11 cellular contexts compared by ENCODE assay signal in genomic region chr13:41402695-41403511, GRCh38. TPM values are rescaled to one million over a fixed set of nuclear protein-coding genes. Genes with fewer than 3 reads are reported as not detected.
DNase-seq lines count a peak whose midpoint lies in the region; ATAC-seq, FAIRE-seq and TF ChIP-seq lines count a peak whose summit lies in the region.
"Had no signal": no experiment of that assay in that cellular context is flagged by ENCODE, and none has a peak within 500 bp of the region (broad histone marks: within the 10 kb centered on the region; RNA-seq: fewer than 3 reads in every experiment).

No MANE protein-coding gene starts in this region.

- H4K20me1 ChIP-seq in IMR-90 (ENCODE audit: insufficient read depth, low read length) (no peaks in the 10 kb centered on the region), K562 (replicated peaks; ENCODE audit: control insufficient read depth, insufficient read depth, low read length) (no peaks in the 10 kb centered on the region)

- H3K27me3 ChIP-seq in IMR-90 (ENCODE audit: control insufficient read depth, insufficient read depth, low read length): no peaks in the 10 kb centered on the region
- no peaks in the 10 kb centered on the region; a peak in 1 of 5 replicates for H3K27me3 ChIP-seq in K562 (ENCODE audit: control insufficient read depth in 2 of 2, insufficient read depth in 2 of 2, low read length in 2 of 2)
- no peaks in the 10 kb centered on the region for H3K27me3 ChIP-seq in mesendoderm (ENCODE audit: insufficient read depth, low read length, poor library complexity)
- H3K27me3 ChIP-seq: uterus had no signal

- ATAC-seq in IMR-90 (ENCODE audit: low read depth) (no peak), K562 (peak; percentile 91), GM21825 (IDR thresholded peaks at IDR 0.05; ENCODE audit: unreplicated experiment) (no peak), GM18873 (IDR thresholded peaks at IDR 0.05; ENCODE audit: low FRiP score, unreplicated experiment) (no peak)

- no peak overlapping the region for H3K23ac ChIP-seq in IMR-90 (ENCODE audit: low read depth, low read length)
- no peak overlapping the region for H3K23ac ChIP-seq in mesendoderm (ENCODE audit: low read length)

- POLR2A ChIA-PET in IMR-90 (lab: Charles Lee; ENCODE audit: unreplicated experiment): no interaction called here
- POLR2A ChIA-PET in K562 (lab: Yijun Ruan, JAX): interaction anchor here (1.0 kb wide), 1 partner anchor 9 kb away, joined by 4 read pairs; no protein-coding TSS in a partner anchor

- CTCF ChIA-PET in IMR-90 (lab: Yijun Ruan, JAX) (interaction anchor here (0.6 to 1.0 kb wide), 2 partner anchors 28 to 515 kb away, joined by 4 read pairs; no protein-coding TSS in a partner anchor), K562 (lab: Yijun Ruan, JAX; ENCODE audit: low intra/inter-chr PET ratio) (no interaction called here)

- H3K18ac ChIP-seq in IMR-90 (ENCODE audit: low read depth, low read length): peak overlapping the region; percentile 75
- H3K18ac ChIP-seq in mesendoderm (ENCODE audit: low read length): no peak overlapping the region

- peak; percentile 78 for FAIRE-seq in K562 (lab: Jason Lieb, UNC)

- no peak overlapping the region for H2BK5ac ChIP-seq in IMR-90 (ENCODE audit: low read depth, low read length, poor library complexity, severe bottlenecking)
- H2BK5ac ChIP-seq in mesendoderm (ENCODE audit: low read length): no peak overlapping the region

- TF ChIP-seq CTCF in IMR-90 (conservative IDR thresholded peaks at IDR 0.05; ENCODE audit: low read depth, low read length) (no peak), K562 (IDR thresholded peaks at IDR 0.05 in 2 of 3, conservative IDR thresholded peaks at IDR 0.05 in 1 of 3; ENCODE audit: insufficient read depth in 2 of 3, low read depth in 1 of 3, low read length in 3 of 3) (no peak)

- TF ChIP-seq EP300 in K562 (IDR thresholded peaks at IDR 0.05; ENCODE audit: low read length): no peak

- peak overlapping the region; percentile 64 for H4K5ac ChIP-seq in IMR-90 (ENCODE audit: low read depth, low read length)
- no peak overlapping the region for H4K5ac ChIP-seq in mesendoderm (ENCODE audit: low read length)

- no peak for TF ChIP-seq POLR2A in IMR-90 (IDR thresholded peaks at IDR 0.05; ENCODE audit: low read depth, low read length)
- TF ChIP-seq POLR2A in K562 (conservative IDR thresholded peaks at IDR 0.05): no peak

- DNase-seq in COLO668 (lab: John Stamatoyannopoulos, UW; ENCODE audit: unreplicated experiment) (peak; percentile 60), IMR-90 (no peak), K562 (ENCODE audit: extremely low read depth in 1 of 4, low spot score in 3 of 4) (peak in 2 of 4 experiments; percentile 15 to 55), mesendoderm (peak; percentile 54), GOT3 (lab: John Stamatoyannopoulos, UW) (no peak), NCI-H2081 treated with DMSO at 0.1 percent for 48 hours (lab: John Stamatoyannopoulos, UW) (no peak)
- DNase-seq: uterus had no signal

- H3K4ac ChIP-seq in IMR-90 (ENCODE audit: low read depth, low read length) (0 out of 2 replicates have a peak overlapping the region, but pooled peaks have one; percentile 45), mesendoderm (ENCODE audit: low read depth, low read length) (no peak overlapping the region)

- TF ChIP-seq RAD21 in IMR-90 (IDR thresholded peaks at IDR 0.05; ENCODE audit: low read length) (no peak), K562 (CRISPR knock-in tag; conservative IDR thresholded peaks at IDR 0.05 in 1 of 2, IDR thresholded peaks at IDR 0.05 in 1 of 2) (no peak)

- no peak overlapping the region for H2AK5ac ChIP-seq in IMR-90 (ENCODE audit: low read depth, low read length)
- no peak overlapping the region for H2AK5ac ChIP-seq in mesendoderm (ENCODE audit: low read length)

- H2BK20ac ChIP-seq in IMR-90 (ENCODE audit: low read depth, low read length): no peak overlapping the region; the same call in 1 of the 2 replicates

- no peak overlapping the region; the same call in 1 of the 2 replicates for H3K27ac ChIP-seq in IMR-90 (ENCODE audit: insufficient read depth, low read length)
- no peak overlapping the region for H3K27ac ChIP-seq in K562 (ENCODE audit: extremely low read depth, low read depth, low read length)
- H3K27ac ChIP-seq in mesendoderm (ENCODE audit: low read depth, low read length): no peak overlapping the region
- H3K27ac ChIP-seq: skin epidermis, uterus had no signal

- H3K4me3 ChIP-seq in IMR-90 (ENCODE audit: insufficient read depth, low read depth, low read length) (no peak overlapping the region), K562 (no peak overlapping the region), mesendoderm (ENCODE audit: low read length) (no peak overlapping the region)
- H3K4me3 ChIP-seq: HAP-1, skin epidermis, uterus had no signal

- peak overlapping the region; percentile 83 for H2BK120ac ChIP-seq in IMR-90 (ENCODE audit: low read depth, low read length)
- H2BK120ac ChIP-seq in mesendoderm (ENCODE audit: low read depth, low read length): no peak overlapping the region

- H3K79me1 ChIP-seq in IMR-90 (ENCODE audit: low read depth in 1 of 2, low read length in 2 of 2) (no peaks in the 10 kb centered on the region), mesendoderm (ENCODE audit: low read length) (no peaks in the 10 kb centered on the region)

- no peak overlapping the region; the same call in 2 of the 3 replicates for H2BK15ac ChIP-seq in IMR-90 (ENCODE audit: low read depth, low read length)
- no peak overlapping the region for H2BK15ac ChIP-seq in mesendoderm (replicated peaks; ENCODE audit: low read depth)

- H3K56ac ChIP-seq in IMR-90 (ENCODE audit: extremely low read depth, insufficient read depth, low read length) (no peak overlapping the region), mesendoderm (ENCODE audit: low read length) (peak overlapping the region; percentile 54)

- dilution Hi-C loops in IMR-90 (cut with HindIII; ENCODE audit: low sequenced_read_pairs, unreplicated experiment): no loop called here

- H4K8ac ChIP-seq in IMR-90 (ENCODE audit: low read depth in 2 of 2, low read length in 2 of 2) (peak overlapping the region; percentile 41 to 63; a peak in 1 of 4 replicates), mesendoderm (ENCODE audit: low read depth, low read length) (no peak overlapping the region)

- H3K36me3 ChIP-seq in IMR-90 (ENCODE audit: control insufficient read depth, insufficient read depth, low read length): no peaks in the 10 kb centered on the region
- no peaks in the 10 kb centered on the region for H3K36me3 ChIP-seq in K562 (ENCODE audit: control insufficient read depth, insufficient read depth, low read length)
- no peaks in the 10 kb centered on the region for H3K36me3 ChIP-seq in mesendoderm (ENCODE audit: control insufficient read depth, insufficient read depth, low read length)
- H3K36me3 ChIP-seq: HAP-1, uterus had no signal

- H3K9me3 ChIP-seq in IMR-90 (ENCODE audit: control insufficient read depth, insufficient read depth, low read length) (no peaks in the 10 kb centered on the region), K562 (replicated peaks; ENCODE audit: control insufficient read depth, insufficient read depth, low read depth, low read length) (no peaks in the 10 kb centered on the region)
- H3K9me3 ChIP-seq: HAP-1, uterus had no signal

- intact Hi-C loops in IMR-90 (cut with micrococcal nuclease) (no loop called here), K562 (cut with micrococcal nuclease) (no loop called here)

- 91% methylated on average over 9 of the region's 14 CpGs; no CpG with 5 or more reads in 1 of the 2 experiments for WGBS in IMR-90 (ENCODE audit: extremely low coverage in 2 of 2, insufficient read length in 1 of 2), 2 experiments
- 28% methylated on average over 12 of the region's 14 CpGs for WGBS in K562 (ENCODE audit: insufficient coverage, low coverage, missing lambda C conversion rate)
- WGBS in mesendoderm (ENCODE audit: extremely low coverage, insufficient coverage, low lambda C conversion rate): no CpG with 5 or more reads among the region's 14 CpGs

- H3K9ac ChIP-seq in IMR-90 (ENCODE audit: low read depth, low read length) (no peak overlapping the region), K562 (ENCODE audit: insufficient read depth in 1 of 2, low read depth in 2 of 2, low read length in 2 of 2) (peak overlapping the region in 1 of 2 experiments; percentile 45; a peak in 1 of 4 replicates), mesendoderm (ENCODE audit: low read length) (no peak overlapping the region)

- peaks cover 2% of the 10 kb centered on the region; the same call in 1 of the 2 replicates for H3K9me1 ChIP-seq in IMR-90 (ENCODE audit: insufficient read depth, low read length)
- H3K9me1 ChIP-seq in K562 (ENCODE audit: control insufficient read depth, insufficient read depth, low read length): no peaks in the 10 kb centered on the region

- H2AFZ ChIP-seq in IMR-90 (replicated peaks; ENCODE audit: low read length, poor library complexity): peak overlapping the region; percentile 87
- H2AFZ ChIP-seq in K562 (ENCODE audit: low read depth, low read length): peak overlapping the region; percentile 86

- no peak overlapping the region for H2AK9ac ChIP-seq in IMR-90 (replicated peaks; ENCODE audit: low read depth, low read length, poor library complexity)

- BruUV-seq in IMR-90 (replicated peaks; lab: Mats Ljungman, UMichigan) (no TSS peak), K562 (replicated peaks; lab: Mats Ljungman, UMichigan) (no TSS peak)

- in situ Hi-C loops in IMR-90 (cut with MboI; ENCODE audit: low sequenced_read_pairs) (no loop called here), K562 (cut with MboI) (loop anchor here (25.0 kb wide), 1 partner anchor 709 kb away; no protein-coding TSS in a partner anchor)

- H3K14ac ChIP-seq in IMR-90 (replicated peaks; ENCODE audit: low read depth, low read length): peak overlapping the region; percentile 44; the same call in 1 of the 2 replicates

- H3K4me2 ChIP-seq in IMR-90 (ENCODE audit: low read depth, low read length): no peak overlapping the region
- peak overlapping the region; percentile 36 for H3K4me2 ChIP-seq in K562 (ENCODE audit: insufficient read depth, low read length)
- H3K4me2 ChIP-seq in mesendoderm (ENCODE audit: low read length): no peak overlapping the region

- H3K4me1 ChIP-seq in IMR-90 (ENCODE audit: control insufficient read depth, insufficient read depth, low read length): no peaks in the 10 kb centered on the region
- H3K4me1 ChIP-seq in K562 (replicated peaks in 1 of 2; ENCODE audit: control insufficient read depth in 2 of 2, insufficient read depth in 2 of 2, low read length in 2 of 2): peaks cover 0 to 7% of the 10 kb centered on the region in 2 experiments; a peak in 4 of 5 replicates
- H3K4me1 ChIP-seq in mesendoderm (ENCODE audit: control insufficient read depth, low read depth, low read length): no peaks in the 10 kb centered on the region
- H3K4me1 ChIP-seq: uterus had no signal

- no peak overlapping the region for H4K91ac ChIP-seq in IMR-90 (ENCODE audit: insufficient read depth, low read depth, low read length)

- H3K79me2 ChIP-seq in K562 (ENCODE audit: control insufficient read depth, insufficient read depth, low read length): no peaks in the 10 kb centered on the region
- no peaks in the 10 kb centered on the region for H3K79me2 ChIP-seq in mesendoderm (ENCODE audit: control insufficient read depth, insufficient read depth, low read length)

RNA-seq across cellular contexts. Expression of gene RGCC, which starts 54.4 kb away (rescaled TPM):
- total RNA-seq in IMR-90 (2012; rRNA removed) (6.1 and 7.5 TPM in 2 replicates), K562 (2014; rRNA removed) (9.2 and 10.4 TPM in 2 replicates), K562 (2014; rRNA removed; fragmentation: Illumina TruSeq; extraction: Trizol) (5.0 and 5.8 TPM in 2 replicates), K562 (2015; rRNA removed; fragmentation: Illumina TruSeq; extraction: Trizol) (1.8 and 2.6 TPM in 2 replicates), K562 (2021) (6.1 and 7.3 TPM in 2 replicates)
- polyA plus RNA-seq in IMR-90 (2012; rRNA removed) (7.6 and 10.6 TPM in 2 replicates), K562 (2011; rRNA removed) (6.7 and 7.2 TPM in 2 replicates), K562 (2014; fragmentation: Illumina TruSeq; extraction: Trizol) (3.8 and 5.4 TPM in 2 replicates), K562 (2014; fragmentation: Nextera tagmentation; extraction: Ambion mirVana) (1 to 10 TPM in 1 of 2 experiments, under 1 TPM in 1; 0.51 to 1.6 TPM), K562 (2014; rRNA removed) (7.2 and 10.3 TPM in 2 replicates)
- polyA plus RNA-seq in IMR-90 (2012; cell fraction: cytosol; rRNA removed): 4.6 and 11.3 TPM in 2 replicates
- polyA plus RNA-seq in IMR-90 (2012; cell fraction: nucleus; rRNA removed; ENCODE audit: low replicate concordance): 6.4 and 25.4 TPM in 2 replicates
- total RNA-seq in K562 (2011; cell fraction: chromatin; rRNA removed; ENCODE audit: low replicate concordance): 0.67 and 1.6 TPM in 2 replicates
- total RNA-seq in K562 (2011; cell fraction: nucleolus; rRNA removed): 0.92 and 1.5 TPM in 2 replicates
- total RNA-seq in K562 (2011; cell fraction: nucleoplasm; rRNA removed): 1.5 TPM in 1 of 2 replicates, not detected in the other
- polyA plus RNA-seq in K562 (2011; cell fraction: cytosol; rRNA removed): 5.3 and 8.7 TPM in 2 replicates
- 2.8 and 4.8 TPM in 2 replicates for polyA plus RNA-seq in K562 (2011; cell fraction: nucleus; rRNA removed)
- polyA plus RNA-seq in K562 (2012): 1.7 and 2.8 TPM in 2 replicates
- polyA minus RNA-seq in K562 (2011; rRNA and poly(A)+ RNA removed): 1.3 and 1.9 TPM in 2 replicates
- 2.1 and 2.9 TPM in 2 replicates for polyA minus RNA-seq in K562 (2011; cell fraction: cytosol; rRNA and poly(A)+ RNA removed)
- 0.81 and 1.4 TPM in 2 replicates for polyA minus RNA-seq in K562 (2011; cell fraction: nucleus; rRNA and poly(A)+ RNA removed)
- 0.18 TPM for polyA plus RNA-seq in mesendoderm (2013, experiment 1 of 2)
- 0.20 TPM for polyA plus RNA-seq in mesendoderm (2013, experiment 2 of 2)

Comparison
In these comparisons a context has a peak if more than half of its experiments do, and no peak if none do; other contexts are left out.
1. DNase-seq: peak in COLO668 (single experiment) and mesendoderm (single experiment); none in IMR-90 (single experiment), GOT3 (single experiment) and NCI-H2081 treated with DMSO at 0.1 percent for 48 hours (single experiment).